20 cellular contexts compared by ENCODE assay signal in the genomic region with DNA sequence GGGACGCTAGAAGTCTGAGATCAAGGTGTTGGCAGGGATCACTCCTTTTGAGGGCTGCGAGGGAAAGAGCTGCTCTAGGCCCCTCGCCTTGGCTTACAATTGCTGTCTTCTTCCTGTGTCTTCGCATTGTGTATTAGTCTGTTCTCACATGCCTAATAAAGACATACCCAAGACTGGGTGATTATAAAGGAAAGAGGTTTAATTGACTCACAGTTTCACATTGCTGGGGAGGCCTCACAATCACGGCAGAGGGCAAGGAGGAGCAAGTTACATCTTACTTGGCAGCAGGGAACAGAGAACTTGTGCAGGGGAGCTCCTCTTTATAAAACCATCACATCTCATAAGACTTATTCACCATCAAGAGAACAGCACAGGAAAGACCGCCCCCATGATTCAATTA.
A peak's percentile ranks its signal among the peaks of the same experiment; 100 is the strongest.
DNase-seq lines count a peak whose midpoint lies in the region; ATAC-seq and TF ChIP-seq lines count a peak whose summit lies in the region.
"Had no signal": no experiment of that assay in that cellular context is flagged by ENCODE, and none has a peak within 500 bp of the region (broad histone marks: within the 10 kb centered on the region; RNA-seq: fewer than 3 reads in every experiment).

No MANE protein-coding gene starts in this region.

- H3K4me1 Mint-ChIP-seq in activated T-cell treated with anti-CD3 and anti-CD28 coated beads, Interleukin-2, amount 50 U/mL, for 4 hours (ENCODE audit: low read depth), result peaks cover 44% of the 10 kb centered on the region
- peaks cover 31 to 67% (median 50%) of the 10 kb centered on the region in 4 donors for H3K4me1 Mint-ChIP-seq in CD4-positive, alpha-beta memory T cell
- H3K4me1 Mint-ChIP-seq in activated T-helper 1 cell treated with anti-CD3 and anti-CD28 coated beads, Interleukin-12 subunit alpha, Interleukin-12 subunit beta, Interleukin-2, Interleukin-4 antibody, amounts not matched to agents 30 ng/mL and 10 ng/mL and 1 ng/mL, durations not matched to agents 14 hours and 24 hours and 36 hours (ENCODE audit: low read depth), result peaks cover 28% of the 10 kb centered on the region
- peaks cover 35% of the 10 kb centered on the region for H3K4me1 Mint-ChIP-seq in memory B cell

- WGBS in smooth muscle cell (ENCODE audit: low lambda C conversion rate), result 97% methylated on average over 6 of the region's 6 CpGs

- ATAC-seq in activated T-cell treated with anti-CD3 and anti-CD28 coated beads, Interleukin-2, amount 50 U/mL, for 4 hours, result peak; percentile 28 to 60
- no peak for ATAC-seq in memory B cell (ENCODE audit: low read depth)
- ATAC-seq in HG02642 (IDR thresholded peaks at IDR 0.05; ENCODE audit: poor library complexity, unreplicated experiment), result no peak

- no peak overlapping the region for H2AFZ ChIP-seq in smooth muscle cell (ENCODE audit: low read depth)

- peaks cover 43% of the 10 kb centered on the region for H3K4me1 ChIP-seq in CD4-positive, alpha-beta memory T cell (ENCODE audit: insufficient read depth, low read length)
- no peaks in the 10 kb centered on the region for H3K4me1 ChIP-seq in smooth muscle cell (ENCODE audit: low read depth)

- intact Hi-C loops in CD4-positive, alpha-beta memory T cell (cut with micrococcal nuclease), result no loop called here
- intact Hi-C loops in activated T-helper 1 cell treated with anti-CD3 and anti-CD28 coated beads, Interleukin-12 subunit alpha, Interleukin-12 subunit beta, Interleukin-2, Interleukin-4 antibody, amounts not matched to agents 30 ng/mL and 10 ng/mL and 1 ng/mL, durations not matched to agents 14 hours and 24 hours and 36 hours (cut with micrococcal nuclease), result no loop called here

- no peaks in the 10 kb centered on the region for H3F3A ChIP-seq in smooth muscle cell (ENCODE audit: low read depth)

- H3K4me3 Mint-ChIP-seq in activated T-cell treated with anti-CD3 and anti-CD28 coated beads, Interleukin-2, amount 50 U/mL, for 4 hours, result no peak overlapping the region
- no peak overlapping the region for H3K4me3 Mint-ChIP-seq in CD4-positive, alpha-beta memory T cell
- no peak overlapping the region for H3K4me3 Mint-ChIP-seq in activated T-helper 1 cell treated with anti-CD3 and anti-CD28 coated beads, Interleukin-12 subunit alpha, Interleukin-12 subunit beta, Interleukin-2, Interleukin-4 antibody, amounts not matched to agents 30 ng/mL and 10 ng/mL and 1 ng/mL, durations not matched to agents 14 hours and 24 hours and 36 hours
- H3K4me3 Mint-ChIP-seq in memory B cell, result no peak overlapping the region
- H3K4me3 Mint-ChIP-seq: HFFc6 had no signal

- no peaks in the 10 kb centered on the region for H3K27me3 ChIP-seq in CD4-positive, alpha-beta memory T cell (ENCODE audit: insufficient read depth, low read length)
- H3K27me3 ChIP-seq in smooth muscle cell (ENCODE audit: low read depth), result no peaks in the 10 kb centered on the region
- H3K27me3 ChIP-seq: BLaER1 treated with 17β-estradiol and CSF1 and Interleukin-3, amounts not matched to agents 10 nM and 100 nM had no signal

- POLR2A ChIA-PET in CD4-positive, alpha-beta memory T cell (lab: Charles Lee; ENCODE audit: partially characterized antibody), result interaction anchor here (1.2 to 1.7 kb wide), 4 partner anchors 66 to 141 kb away, joined by 3 to 7 read pairs (median 4); a partner anchor contains a TSS

- TF ChIP-seq CTCF in smooth muscle cell (IDR thresholded peaks at IDR 0.05; ENCODE audit: borderline replicate concordance, insufficient read depth, poor library complexity, severe bottlenecking), result no peak

- H3K4me3 ChIP-seq in CD4-positive, alpha-beta memory T cell (ENCODE audit: low read length in 2 of 2), result no peak overlapping the region
- no peak overlapping the region for H3K4me3 ChIP-seq in smooth muscle cell
- H3K4me3 ChIP-seq: BLaER1 treated with 17β-estradiol and CSF1 and Interleukin-3, amounts not matched to agents 10 nM and 100 nM had no signal

- peak overlapping the region in 4 of 7 donors; percentile 14 to 75 (median 27) for H3K27ac Mint-ChIP-seq in CD4-positive, alpha-beta memory T cell
- peak overlapping the region; percentile 9 for H3K27ac Mint-ChIP-seq in activated T-helper 1 cell treated with anti-CD3 and anti-CD28 coated beads, Interleukin-12 subunit alpha, Interleukin-12 subunit beta, Interleukin-2, Interleukin-4 antibody, amounts not matched to agents 30 ng/mL and 10 ng/mL and 1 ng/mL, durations not matched to agents 14 hours and 24 hours and 36 hours
- peak overlapping the region; percentile 28 for H3K27ac Mint-ChIP-seq in memory B cell
- H3K27ac Mint-ChIP-seq: HFFc6 had no signal

- H3K9me3 Mint-ChIP-seq in activated T-cell treated with anti-CD3 and anti-CD28 coated beads, Interleukin-2, amount 50 U/mL, for 4 hours, result peaks cover 12% of the 10 kb centered on the region
- peaks cover 0 to 30% (median 17%) of the 10 kb centered on the region in 8 donors for H3K9me3 Mint-ChIP-seq in CD4-positive, alpha-beta memory T cell
- H3K9me3 Mint-ChIP-seq in activated T-helper 1 cell treated with anti-CD3 and anti-CD28 coated beads, Interleukin-12 subunit alpha, Interleukin-12 subunit beta, Interleukin-2, Interleukin-4 antibody, amounts not matched to agents 30 ng/mL and 10 ng/mL and 1 ng/mL, durations not matched to agents 14 hours and 24 hours and 36 hours, result peaks cover 19% of the 10 kb centered on the region
- H3K9me3 Mint-ChIP-seq in memory B cell, result peaks cover 6% of the 10 kb centered on the region
- H3K9me3 Mint-ChIP-seq: HFFc6 had no signal

- H3K4me2 ChIP-seq in smooth muscle cell, result no peak overlapping the region
- H3K4me2 ChIP-seq: BLaER1 treated with 17β-estradiol and CSF1 and Interleukin-3, amounts not matched to agents 10 nM and 100 nM; KMS-11 had no signal

- H3K36me3 ChIP-seq in CD4-positive, alpha-beta memory T cell (ENCODE audit: insufficient read depth, low read length), result no peaks in the 10 kb centered on the region
- H3K36me3 ChIP-seq in smooth muscle cell (ENCODE audit: low read depth), result no peaks in the 10 kb centered on the region
- H3K36me3 ChIP-seq: BLaER1 treated with 17β-estradiol and CSF1 and Interleukin-3, amounts not matched to agents 10 nM and 100 nM had no signal

- peaks cover 0 to 7% of the 10 kb centered on the region in 2 donors for H3K9me3 ChIP-seq in CD4-positive, alpha-beta memory T cell (ENCODE audit: control insufficient read depth in 1 of 2, low read length in 2 of 2)
- H3K9me3 ChIP-seq in smooth muscle cell (replicated peaks; ENCODE audit: low read depth), result no peaks in the 10 kb centered on the region

- no peaks in the 10 kb centered on the region for H3K27me3 Mint-ChIP-seq in activated T-cell treated with anti-CD3 and anti-CD28 coated beads, Interleukin-2, amount 50 U/mL, for 4 hours (ENCODE audit: low read depth)
- H3K27me3 Mint-ChIP-seq in CD4-positive, alpha-beta memory T cell, result no peaks in the 10 kb centered on the region
- no peaks in the 10 kb centered on the region for H3K27me3 Mint-ChIP-seq in activated T-helper 1 cell treated with anti-CD3 and anti-CD28 coated beads, Interleukin-12 subunit alpha, Interleukin-12 subunit beta, Interleukin-2, Interleukin-4 antibody, amounts not matched to agents 30 ng/mL and 10 ng/mL and 1 ng/mL, durations not matched to agents 14 hours and 24 hours and 36 hours (ENCODE audit: insufficient read depth)
- H3K27me3 Mint-ChIP-seq in memory B cell, result no peaks in the 10 kb centered on the region

- H3K36me3 Mint-ChIP-seq in activated T-cell treated with anti-CD3 and anti-CD28 coated beads, Interleukin-2, amount 50 U/mL, for 4 hours (ENCODE audit: insufficient read depth), result peaks cover 15% of the 10 kb centered on the region
- peaks cover 9 to 40% of the 10 kb centered on the region in 2 donors for H3K36me3 Mint-ChIP-seq in CD4-positive, alpha-beta memory T cell
- H3K36me3 Mint-ChIP-seq in activated T-helper 1 cell treated with anti-CD3 and anti-CD28 coated beads, Interleukin-12 subunit alpha, Interleukin-12 subunit beta, Interleukin-2, Interleukin-4 antibody, amounts not matched to agents 30 ng/mL and 10 ng/mL and 1 ng/mL, durations not matched to agents 14 hours and 24 hours and 36 hours (ENCODE audit: low read depth), result peaks cover 13% of the 10 kb centered on the region
- H3K36me3 Mint-ChIP-seq in memory B cell, result peaks cover 25% of the 10 kb centered on the region

- DNase-seq in activated T-cell treated with anti-CD3 and anti-CD28 coated beads, Interleukin-2, amount 50 U/mL, for 4 hours, result no peak
- DNase-seq in activated T-cell treated with anti-CD3 and anti-CD28 coated beads, Interleukin-2, amount 50 U/mL, for 1 hour, result no peak
- DNase-seq in CD4-positive, alpha-beta memory T cell, result no peak
- DNase-seq in activated T-helper 1 cell treated with anti-CD3 and anti-CD28 coated beads, Interleukin-12 subunit alpha, Interleukin-12 subunit beta, Interleukin-2, Interleukin-4 antibody, amounts not matched to agents 30 ng/mL and 10 ng/mL and 1 ng/mL, durations not matched to agents 14 hours and 24 hours and 36 hours (ENCODE audit: low spot score), result no peak
- DNase-seq in memory B cell (ENCODE audit: low spot score in 2 of 2) (no peak), smooth muscle cell (lab: John Stamatoyannopoulos, UW; ENCODE audit: unreplicated experiment) (no peak)
- DNase-seq in activated CD8-positive, alpha-beta memory T cell treated with anti-CD3 and anti-CD28 coated beads for 24 hours, result no peak
- DNase-seq: DMS79, HFFc6, MV-4-11, NCI-H187, NCI-H2107, NCI-H2227 treated with DMSO at 0.1 percent for 48 hours, NCI-H510A treated with DMSO at 0.1 percent for 48 hours, NCI-H774, SHP77 had no signal

- CTCF ChIA-PET in CD4-positive, alpha-beta memory T cell (lab: Charles Lee; ENCODE audit: partially characterized antibody), result interaction anchor here (1.2 to 2.3 kb wide), 6 partner anchors 9 to 226 kb away, joined by 3 to 8 read pairs (median 5); no protein-coding TSS in a partner anchor

- no peak overlapping the region for H3K9ac ChIP-seq in smooth muscle cell (ENCODE audit: low read depth)
- H3K9ac ChIP-seq: BLaER1 treated with 17β-estradiol and CSF1 and Interleukin-3, amounts not matched to agents 10 nM and 100 nM; KMS-11 had no signal

- no peak overlapping the region for H3K27ac ChIP-seq in CD4-positive, alpha-beta memory T cell (ENCODE audit: low read depth, low read length)
- H3K27ac ChIP-seq in smooth muscle cell (ENCODE audit: low read depth), result no peak overlapping the region
- H3K27ac ChIP-seq: BLaER1 treated with 17β-estradiol and CSF1 and Interleukin-3, amounts not matched to agents 10 nM and 100 nM; HL-60; KMS-11 had no signal

- no peaks in the 10 kb centered on the region for H4K20me1 ChIP-seq in smooth muscle cell (ENCODE audit: low read depth)
- H4K20me1 ChIP-seq: BLaER1 treated with 17β-estradiol and CSF1 and Interleukin-3, amounts not matched to agents 10 nM and 100 nM had no signal

- H3K79me2 ChIP-seq in smooth muscle cell (ENCODE audit: low read depth), result no peaks in the 10 kb centered on the region

Comparison
In these comparisons a context has a peak if more than half of its experiments do, and no peak if none do; other contexts are left out.
1. ATAC-seq: peak in activated T-cell treated with anti-CD3 and anti-CD28 coated beads, Interleukin-2, amount 50 U/mL, for 4 hours (2 of 2); none in memory B cell (single experiment) and HG02642 (single experiment).
2. Peak in every context shown above with its lines, with median percentiles within 50 percentile points of each other: H3K27ac Mint-ChIP-seq.